ENCODE assay signal across 18 cellular contexts in the genomic region with DNA sequence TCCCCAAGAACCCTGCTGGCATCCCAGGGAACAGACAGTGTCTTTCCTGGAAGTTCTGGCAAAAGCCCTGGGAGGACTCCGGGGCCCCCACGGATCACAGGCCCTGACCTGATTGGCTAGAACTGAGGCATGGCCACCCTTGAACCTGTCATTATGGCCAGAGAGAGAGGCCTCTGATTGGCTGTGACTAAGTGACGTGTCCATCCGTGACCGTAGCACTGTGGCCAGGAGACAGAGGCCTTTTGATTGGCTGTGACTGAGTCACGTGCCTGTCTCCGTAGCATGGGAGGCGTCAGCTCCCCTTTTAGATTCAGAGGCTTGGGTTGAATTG.
DNase-seq lines count a peak whose midpoint lies in the region; ATAC-seq and TF ChIP-seq lines count a peak whose summit lies in the region.
"Had no signal": no experiment of that assay in that cellular context is flagged by ENCODE, and none has a peak within 500 bp of the region (broad histone marks: within the 10 kb centered on the region; RNA-seq: fewer than 3 reads in every experiment).

No MANE protein-coding gene starts in this region.

- ATAC-seq in psoas muscle = peak; percentile 97 to 98 (median 98)
- ATAC-seq: stimulated activated memory B cell treated with anti-CD40 and anti-IgM and Interleukin-4, amounts not matched to agents 10 μg/mL and 1 μg/mL and 100 μg/mL, for 72 hours; T-helper 17 cell had no signal

- peak overlapping the region; percentile 16 to 26 for H3K4me3 ChIP-seq in right atrium auricular region
- peak overlapping the region; percentile 67 for H3K4me3 ChIP-seq in psoas muscle
- H3K4me3 ChIP-seq: adrenal gland, colonic mucosa had no signal

- peaks cover 9% of the 10 kb centered on the region for H3K36me3 ChIP-seq in right atrium auricular region
- no peaks in the 10 kb centered on the region for H3K36me3 ChIP-seq in psoas muscle (ENCODE audit: insufficient read depth in 1 of 2, low read depth in 1 of 2)
- H3K36me3 ChIP-seq: adrenal gland, colonic mucosa had no signal

- H3K4me1 ChIP-seq in right atrium auricular region (peaks cover 0 to 64% of the 10 kb centered on the region in 2 donors), psoas muscle (peaks cover 10% of the 10 kb centered on the region)
- H3K4me1 ChIP-seq: colonic mucosa had no signal

- H3K27me3 Mint-ChIP-seq in Calu3 (ENCODE audit: unreplicated experiment) = peaks cover 20% of the 10 kb centered on the region
- H3K27me3 Mint-ChIP-seq: activated B cell treated with CpG ODN at 0.5 μM for 24 hours; stimulated activated memory B cell treated with anti-CD40 and anti-IgM and Interleukin-4, amounts not matched to agents 10 μg/mL and 1 μg/mL and 100 μg/mL, for 72 hours; T-helper 17 cell had no signal

- no peaks in the 10 kb centered on the region for H3K4me1 Mint-ChIP-seq in Calu3 (ENCODE audit: low read depth, unreplicated experiment)

- H3K9me3 Mint-ChIP-seq in Calu3 (ENCODE audit: low read depth, unreplicated experiment) = no peaks in the 10 kb centered on the region
- H3K9me3 Mint-ChIP-seq: activated B cell treated with CpG ODN at 0.5 μM for 24 hours; activated T-helper 2 cell treated with anti-CD3 and anti-CD28 coated beads, Interferon-gamma antibody, Interleukin-2, Interleukin-4, amounts not matched to agents 10 μg/mL and 5 μg/mL and 100 μg/mL, durations not matched to agents 14 hours and 24 hours and 36 hours; stimulated activated memory B cell treated with anti-CD40 and anti-IgM and Interleukin-4, amounts not matched to agents 10 μg/mL and 1 μg/mL and 100 μg/mL, for 72 hours had no signal

- H3K36me3 Mint-ChIP-seq in Calu3 (ENCODE audit: insufficient read depth, unreplicated experiment) = no peaks in the 10 kb centered on the region

- H3K27ac ChIP-seq in caudate nucleus (ENCODE audit: low read depth, low read length) (peak overlapping the region; percentile 42), right atrium auricular region (peak overlapping the region; percentile 83 to 85), psoas muscle (peak overlapping the region; percentile 91)
- H3K27ac ChIP-seq: adrenal gland, colonic mucosa, epithelial cell of prostate had no signal

- no peak overlapping the region for H3K27ac Mint-ChIP-seq in Calu3 (ENCODE audit: unreplicated experiment)
- H3K27ac Mint-ChIP-seq: activated B cell treated with CpG ODN at 0.5 μM for 24 hours; activated T-helper 2 cell treated with anti-CD3 and anti-CD28 coated beads, Interferon-gamma antibody, Interleukin-2, Interleukin-4, amounts not matched to agents 10 μg/mL and 5 μg/mL and 100 μg/mL, durations not matched to agents 14 hours and 24 hours and 36 hours; stimulated activated memory B cell treated with anti-CD40 and anti-IgM and Interleukin-4, amounts not matched to agents 10 μg/mL and 1 μg/mL and 100 μg/mL, for 72 hours; T-helper 17 cell had no signal

- CTCF ChIA-PET in Calu3 (lab: Charles Lee) = no interaction called here

- intact Hi-C loops in psoas muscle (cut with DNase I) (no loop called here), Calu3 (cut with micrococcal nuclease; ENCODE audit: unreplicated experiment) (no loop called here)

- 19 to 44% (median 21%) methylated on average over 8 of the region's 8 CpGs for WGBS in psoas muscle, 3 donors

- no peaks in the 10 kb centered on the region for H3K9me3 ChIP-seq in right atrium auricular region
- no peaks in the 10 kb centered on the region for H3K9me3 ChIP-seq in psoas muscle
- H3K9me3 ChIP-seq: adrenal gland, colonic mucosa had no signal

- no peak for TF ChIP-seq CTCF in right atrium auricular region (IDR thresholded peaks at IDR 0.05)
- TF ChIP-seq CTCF in psoas muscle (IDR thresholded peaks at IDR 0.05) = no peak
- no peak for TF ChIP-seq CTCF in Calu3 (IDR thresholded peaks at IDR 0.05; ENCODE audit: unreplicated experiment)

- H3K27me3 ChIP-seq in right atrium auricular region = no peaks in the 10 kb centered on the region
- no peaks in the 10 kb centered on the region for H3K27me3 ChIP-seq in psoas muscle (ENCODE audit: insufficient read depth in 3 of 3, low read length in 2 of 3)
- H3K27me3 ChIP-seq: adrenal gland, colonic mucosa had no signal

- no TSS peak for BruUV-seq in Calu3 (replicated peaks; lab: Mats Ljungman, UMichigan)

- no peak overlapping the region for H3K4me3 Mint-ChIP-seq in Calu3 (ENCODE audit: low read depth, unreplicated experiment)
- H3K4me3 Mint-ChIP-seq: activated B cell treated with CpG ODN at 0.5 μM for 24 hours; stimulated activated memory B cell treated with anti-CD40 and anti-IgM and Interleukin-4, amounts not matched to agents 10 μg/mL and 1 μg/mL and 100 μg/mL, for 72 hours; T-helper 17 cell had no signal

- peak; percentile 30 for DNase-seq in AG08396 (ENCODE audit: low spot score)
- DNase-seq in caudate nucleus (lab: John Stamatoyannopoulos, UW) = peak in 47 of 61 donors; percentile 3 to 82 (median 44)
- DNase-seq in right atrium auricular region (ENCODE audit: low spot score) = peak; percentile 74
- DNase-seq in psoas muscle = peak; percentile 73 to 91
- no peak for DNase-seq in NCI-H128 (lab: John Stamatoyannopoulos, UW; ENCODE audit: unreplicated experiment)
- DNase-seq in NCI-H2081 (lab: John Stamatoyannopoulos, UW) = no peak
- no peak for DNase-seq in GF-D8 (lab: John Stamatoyannopoulos, UW)
- no peak for DNase-seq in Calu3
- DNase-seq: activated B cell treated with CpG ODN at 0.5 μM for 24 hours, colonic mucosa, Kasumi-1, NCI-H1694, SHP77 treated with DMSO at 0.1 percent for 48 hours, T-helper 17 cell had no signal

Comparison
In these comparisons a context has a peak if more than half of its experiments do, and no peak if none do; other contexts are left out.
1. DNase-seq: peak in AG08396 (single experiment), caudate nucleus (47 of 61), right atrium auricular region (single experiment) and psoas muscle (2 of 2); none in NCI-H128 (single experiment), NCI-H2081 (0 of 2), GF-D8 (single experiment) and Calu3 (single experiment).
2. Peak in every context shown above with its lines, with median percentiles within 50 percentile points of each other: H3K27ac ChIP-seq.